In the genomic region with DNA sequence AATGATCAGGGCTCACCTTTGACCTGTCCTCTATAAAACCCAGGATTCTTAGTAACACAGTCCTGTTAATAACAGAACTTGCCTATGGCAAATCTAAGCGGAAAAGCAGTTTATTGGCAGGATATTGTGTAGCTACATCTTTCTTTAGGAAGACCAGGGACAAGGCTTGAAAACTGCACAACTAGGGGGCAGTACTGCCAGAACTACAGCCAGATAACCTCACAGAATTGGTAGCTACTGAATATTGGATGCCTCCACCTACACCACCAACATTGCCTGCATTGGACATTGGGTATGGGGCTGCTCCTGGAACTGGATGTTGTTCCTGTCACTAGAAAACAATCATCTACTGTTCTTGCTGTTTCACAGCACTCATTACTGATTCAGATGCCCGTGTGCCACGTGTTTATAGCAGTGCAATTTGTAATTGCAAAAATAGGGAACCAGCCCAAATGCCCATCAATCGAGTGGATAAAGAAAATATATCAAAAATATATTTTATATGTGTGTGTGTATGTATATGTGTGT, we compare ENCODE assay signal across 16 cellular contexts. TPM values are rescaled to one million over a fixed set of nuclear protein-coding genes. Genes with fewer than 3 reads are reported as not detected.
DNase-seq lines count a peak whose midpoint lies in the region; ATAC-seq, FAIRE-seq and TF ChIP-seq lines count a peak whose summit lies in the region.
"Had no signal": no experiment of that assay in that cellular context is flagged by ENCODE, and none has a peak within 500 bp of the region (broad histone marks: within the 10 kb centered on the region; RNA-seq: fewer than 3 reads in every experiment).

No MANE protein-coding gene starts in this region.

- no peak for DNase-seq in A673 (ENCODE audit: low spot score)
- no peak for DNase-seq in GM19239 (ENCODE audit: insufficient read length, low spot score)
- DNase-seq in WERI-Rb-1: no peak
- no peak for DNase-seq in foreskin fibroblast
- no peak for DNase-seq in GM10248 (ENCODE audit: extremely low spot score)
- DNase-seq in Right ventricle myocardium inferior (ENCODE audit: missing footprints): no peak
- DNase-seq in DMS79 treated with DMSO at 0.1 percent for 48 hours (lab: John Stamatoyannopoulos, UW): no peak
- DNase-seq: activated gamma-delta T cell treated with Interleukin-2 at 50 U/mL for 16 hours, IMR-90, NCI-H1436 treated with DMSO at 0.1 percent for 48 hours, NCI-H526, Right ventricle myocardium superior had no signal

- H3K27me3 ChIP-seq in A673 (replicated peaks; ENCODE audit: insufficient read depth, low read depth, low read length, poor library complexity) (peaks cover 32% of the 10 kb centered on the region), WERI-Rb-1 (ENCODE audit: insufficient read depth, low read depth, severe bottlenecking) (peaks cover 14% of the 10 kb centered on the region)

- peak; percentile 68 for FAIRE-seq in GM19239 (lab: Jason Lieb, UNC)
- FAIRE-seq: GM18507, TTC549 had no signal

- H3K9me3 ChIP-seq in A673 (ENCODE audit: low read depth, low read length, poor library complexity, severe bottlenecking) (no peaks in the 10 kb centered on the region), WERI-Rb-1 (ENCODE audit: severe bottlenecking) (no peaks in the 10 kb centered on the region)

- H3K4me3 ChIP-seq in A673 (ENCODE audit: low read depth, low read length, poor library complexity, severe bottlenecking): no peak overlapping the region
- H3K4me3 ChIP-seq in WERI-Rb-1 (ENCODE audit: low read depth, low read length): no peak overlapping the region
- H3K4me3 ChIP-seq in foreskin fibroblast (ENCODE audit: low read depth in 1 of 2, low read length in 2 of 2): no peak overlapping the region

- POLR2A ChIA-PET in A673 (lab: Charles Lee; ENCODE audit: low non-redundant PET): no interaction called here
- POLR2A ChIA-PET in GM10248 (lab: Yijun Ruan, JAX): no interaction called here

- intact Hi-C loops in A673 (cut with micrococcal nuclease; ENCODE audit: unreplicated experiment) (no loop called here), Right ventricle myocardium inferior (cut with DNase I) (no loop called here)

- no peak overlapping the region for H3K27ac ChIP-seq in A673 (ENCODE audit: low read depth, low read length, poor library complexity, severe bottlenecking)
- no peak overlapping the region for H3K27ac ChIP-seq in WERI-Rb-1
- H3K27ac ChIP-seq: epithelial cell of prostate had no signal

- no peaks in the 10 kb centered on the region for H3K4me1 ChIP-seq in A673 (ENCODE audit: insufficient read depth, low read length, poor library complexity, severe bottlenecking)

- ATAC-seq in GM19463 (IDR thresholded peaks at IDR 0.05; ENCODE audit: unreplicated experiment): no peak
- no peak for ATAC-seq in Right ventricle myocardium inferior

- H3K36me3 ChIP-seq in A673 (ENCODE audit: insufficient read depth, low read length, poor library complexity, severe bottlenecking) (no peaks in the 10 kb centered on the region), WERI-Rb-1 (no peaks in the 10 kb centered on the region)

- CTCF ChIA-PET in A673 (lab: Charles Lee) (interaction anchor here (0.8 kb wide), 1 partner anchor 141 kb away, joined by 3 read pairs; no protein-coding TSS in a partner anchor), GM10248 (lab: Yijun Ruan, JAX) (no interaction called here)

- BruUV-seq in A673 (replicated peaks; lab: Mats Ljungman, UMichigan): no TSS peak

- TF ChIP-seq CTCF in A673 (conservative IDR thresholded peaks at IDR 0.05; ENCODE audit: low read depth, low read length) (peak; percentile 47; the same call in 1 of the 2 replicates), WERI-Rb-1 (IDR thresholded peaks at IDR 0.05; ENCODE audit: low read depth, low read length) (peak; percentile 36; the same call in 1 of the 2 replicates), foreskin fibroblast (IDR thresholded peaks at IDR 0.05; ENCODE audit: low read depth, low read length) (peak; percentile 5), GM10248 (IDR thresholded peaks at IDR 0.05; ENCODE audit: control extremely low read depth, extremely low read depth, low read depth, missing control alignments) (no peak)

RNA-seq across cellular contexts. Expression of a gene that starts 47.4 kb away (rescaled TPM):
- total RNA-seq in A673 (2021): 0.04 and 0.31 TPM in 2 replicates
- 10.1 TPM for total RNA-seq in Right ventricle myocardium inferior
